Comparison of ENCODE assay signal across 8 cellular contexts in genomic region chr2:9950521-9951271, GRCh38. TPM values are rescaled to one million over a fixed set of nuclear protein-coding genes. Genes with fewer than 3 reads are reported as not detected.
A peak's percentile ranks its signal among the peaks of the same experiment; 100 is the strongest.
DNase-seq lines count a peak whose midpoint lies in the region; ATAC-seq and TF ChIP-seq lines count a peak whose summit lies in the region.

No MANE protein-coding gene starts in this region.

- peak; percentile 45 for ATAC-seq in Right ventricle myocardium superior (ENCODE audit: poor library complexity)

- TF ChIP-seq CTCF in MM.1S (IDR thresholded peaks at IDR 0.05; ENCODE audit: low read length) = peak; percentile 12; the same call in 1 of the 2 replicates

- peak overlapping the region; percentile 82 for H3K27ac Mint-ChIP-seq in activated T-helper 1 cell treated with anti-CD3 and anti-CD28 coated beads, Interleukin-12 subunit alpha, Interleukin-12 subunit beta, Interleukin-2, Interleukin-4 antibody, amounts not matched to agents 30 ng/mL and 10 ng/mL and 1 ng/mL, durations not matched to agents 14 hours and 24 hours and 36 hours

- H3K9me3 ChIP-seq in GM23248 (ENCODE audit: low read depth) = no peaks in the 10 kb centered on the region
- H3K9me3 ChIP-seq in MM.1S (replicated peaks; ENCODE audit: insufficient read depth, low read length) = no peaks in the 10 kb centered on the region

- H3K9me3 Mint-ChIP-seq in activated T-helper 1 cell treated with anti-CD3 and anti-CD28 coated beads, Interleukin-12 subunit alpha, Interleukin-12 subunit beta, Interleukin-2, Interleukin-4 antibody, amounts not matched to agents 30 ng/mL and 10 ng/mL and 1 ng/mL, durations not matched to agents 14 hours and 24 hours and 36 hours = no peaks in the 10 kb centered on the region

- no peaks in the 10 kb centered on the region for H3K36me3 ChIP-seq in GM23248 (ENCODE audit: low read depth)
- H3K36me3 ChIP-seq in MM.1S (replicated peaks; ENCODE audit: insufficient read depth, low read length) = no peaks in the 10 kb centered on the region
- no peaks in the 10 kb centered on the region for H3K36me3 ChIP-seq in rectal smooth muscle tissue (ENCODE audit: control insufficient read depth, insufficient read depth, low read length)

- H3K4me2 ChIP-seq in GM23248 (ENCODE audit: unreplicated experiment) = peak overlapping the region; percentile 65
- H3K4me2 ChIP-seq in MM.1S (ENCODE audit: low read depth, low read length) = peak overlapping the region; percentile 70; the same call in 1 of the 2 replicates

- H3K27me3 ChIP-seq in GM23248 (replicated peaks; ENCODE audit: insufficient read depth) (no peaks in the 10 kb centered on the region), MM.1S (replicated peaks; ENCODE audit: insufficient read depth, low read length) (no peaks in the 10 kb centered on the region), rectal smooth muscle tissue (ENCODE audit: control insufficient read depth, insufficient read depth, low read length) (peaks cover 3% of the 10 kb centered on the region)

- in situ Hi-C loops in GM23248 (cut with MboI) = no loop called here

- H3K4me1 ChIP-seq in GM23248 (ENCODE audit: insufficient read depth) = no peaks in the 10 kb centered on the region
- H3K4me1 ChIP-seq in MM.1S (ENCODE audit: low read length) = no peaks in the 10 kb centered on the region
- no peaks in the 10 kb centered on the region for H3K4me1 ChIP-seq in rectal smooth muscle tissue (ENCODE audit: control insufficient read depth, insufficient read depth, low read length)

- 17 to 25% methylated on average over 32 to 63 of the region's 76 CpGs for WGBS in GM23248 (ENCODE audit: low coverage in 1 of 2, low lambda C conversion rate in 2 of 2, missing lambda C conversion rate in 2 of 2), 2 experiments

- H3K9ac ChIP-seq in GM23248 (peak overlapping the region; percentile 64), MM.1S (ENCODE audit: low read length) (peak overlapping the region; percentile 20; the same call in 1 of the 2 replicates), rectal smooth muscle tissue (ENCODE audit: low read length) (no peak overlapping the region)

- H2AFZ ChIP-seq in GM23248 (peak overlapping the region; percentile 81), MM.1S (ENCODE audit: low read length) (peak overlapping the region; percentile 64; the same call in 1 of the 2 replicates)

- intact Hi-C loops in activated T-helper 1 cell treated with anti-CD3 and anti-CD28 coated beads, Interleukin-12 subunit alpha, Interleukin-12 subunit beta, Interleukin-2, Interleukin-4 antibody, amounts not matched to agents 30 ng/mL and 10 ng/mL and 1 ng/mL, durations not matched to agents 14 hours and 24 hours and 36 hours (cut with micrococcal nuclease) = loop anchor here (1.0 to 10.0 kb wide), 8 partner anchors 26 to 527 kb away; partner anchors contain the start of genes CPSF3, ITGB1BP1 and TAF1B
- intact Hi-C loops in Right ventricle myocardium superior (cut with DNase I) = no loop called here

- H3K9me2 ChIP-seq in GM23248 (ENCODE audit: insufficient read depth) (no peaks in the 10 kb centered on the region), MM.1S (replicated peaks; ENCODE audit: insufficient read depth, low read length) (no peaks in the 10 kb centered on the region)

- no peaks in the 10 kb centered on the region for H3K36me3 Mint-ChIP-seq in activated T-helper 1 cell treated with anti-CD3 and anti-CD28 coated beads, Interleukin-12 subunit alpha, Interleukin-12 subunit beta, Interleukin-2, Interleukin-4 antibody, amounts not matched to agents 30 ng/mL and 10 ng/mL and 1 ng/mL, durations not matched to agents 14 hours and 24 hours and 36 hours (ENCODE audit: low read depth)

- no peaks in the 10 kb centered on the region for H4K20me1 ChIP-seq in GM23248 (ENCODE audit: insufficient read depth)
- H4K20me1 ChIP-seq in MM.1S (ENCODE audit: insufficient read depth, low read length) = no peaks in the 10 kb centered on the region

- no peaks in the 10 kb centered on the region for H3F3A ChIP-seq in GM23248 (ENCODE audit: insufficient read depth)
- H3F3A ChIP-seq in MM.1S (ENCODE audit: insufficient read depth, low read length) = no peaks in the 10 kb centered on the region

- DNase-seq in NCI-H510A (lab: John Stamatoyannopoulos, UW) (peak; percentile 40), NCI-H510A treated with DMSO at 0.1 percent for 48 hours (lab: John Stamatoyannopoulos, UW) (no peak), GM23248 (peak; percentile 62), MM.1S (peak; percentile 43), Right ventricle myocardium superior (peak; percentile 67), dedifferentiated amniotic fluid mesenchymal stem cell (ENCODE audit: extremely low spot score) (no peak)
- DNase-seq in activated T-helper 1 cell treated with anti-CD3 and anti-CD28 coated beads, Interleukin-12 subunit alpha, Interleukin-12 subunit beta, Interleukin-2, Interleukin-4 antibody, amounts not matched to agents 30 ng/mL and 10 ng/mL and 1 ng/mL, durations not matched to agents 14 hours and 24 hours and 36 hours (ENCODE audit: low spot score) = no peak

- H3K4me3 ChIP-seq in GM23248 = peak overlapping the region; percentile 78
- H3K4me3 ChIP-seq in MM.1S (ENCODE audit: low read length) = peak overlapping the region; percentile 59
- H3K4me3 ChIP-seq in rectal smooth muscle tissue (ENCODE audit: low read length) = peak overlapping the region; percentile 70

- H3K79me2 ChIP-seq in GM23248 (ENCODE audit: insufficient read depth) = no peaks in the 10 kb centered on the region
- no peaks in the 10 kb centered on the region for H3K79me2 ChIP-seq in MM.1S (ENCODE audit: low read length)

- H3K27ac ChIP-seq in GM23248 = no peak overlapping the region
- no peak overlapping the region for H3K27ac ChIP-seq in MM.1S (ENCODE audit: low read length)
- H3K27ac ChIP-seq in rectal smooth muscle tissue (ENCODE audit: low read depth, low read length) = no peak overlapping the region

- H3K4me1 Mint-ChIP-seq in activated T-helper 1 cell treated with anti-CD3 and anti-CD28 coated beads, Interleukin-12 subunit alpha, Interleukin-12 subunit beta, Interleukin-2, Interleukin-4 antibody, amounts not matched to agents 30 ng/mL and 10 ng/mL and 1 ng/mL, durations not matched to agents 14 hours and 24 hours and 36 hours (ENCODE audit: low read depth) = peaks cover 24% of the 10 kb centered on the region

- H3K4me3 Mint-ChIP-seq in activated T-helper 1 cell treated with anti-CD3 and anti-CD28 coated beads, Interleukin-12 subunit alpha, Interleukin-12 subunit beta, Interleukin-2, Interleukin-4 antibody, amounts not matched to agents 30 ng/mL and 10 ng/mL and 1 ng/mL, durations not matched to agents 14 hours and 24 hours and 36 hours = peak overlapping the region; percentile 85

- H3K27me3 Mint-ChIP-seq in activated T-helper 1 cell treated with anti-CD3 and anti-CD28 coated beads, Interleukin-12 subunit alpha, Interleukin-12 subunit beta, Interleukin-2, Interleukin-4 antibody, amounts not matched to agents 30 ng/mL and 10 ng/mL and 1 ng/mL, durations not matched to agents 14 hours and 24 hours and 36 hours (ENCODE audit: insufficient read depth) = peaks cover 58% of the 10 kb centered on the region

RNA-seq across cellular contexts. Expression of gene GRHL1, which starts 0.8 kb away (rescaled TPM):
- 0.32 and 0.38 TPM in 2 replicates for total RNA-seq in GM23248 (2014; rRNA removed; shearing (Covaris generic))
- 0.45 and 0.61 TPM in 2 replicates for polyA plus RNA-seq in GM23248 (2016; fragmentation: Nextera tagmentation; extraction: Ambion mirVana)
- total RNA-seq in activated T-helper 1 cell treated with anti-CD3 and anti-CD28 coated beads, Interleukin-12 subunit alpha, Interleukin-12 subunit beta, Interleukin-2, Interleukin-4 antibody, amounts not matched to agents 30 ng/mL and 10 ng/mL and 1 ng/mL, durations not matched to agents 14 hours and 24 hours and 36 hours = 1.4 and 1.5 TPM in 2 replicates
- 1.0 TPM for total RNA-seq in Right ventricle myocardium superior

Comparison
In these comparisons a context has a peak if more than half of its experiments do, and no peak if none do; other contexts are left out.
1. DNase-seq: peak in NCI-H510A (single experiment), GM23248 (single experiment), MM.1S (single experiment) and Right ventricle myocardium superior (single experiment); none in NCI-H510A treated with DMSO at 0.1 percent for 48 hours (single experiment), activated T-helper 1 cell treated with anti-CD3 and anti-CD28 coated beads, Interleukin-12 subunit alpha, Interleukin-12 subunit beta, Interleukin-2, Interleukin-4 antibody, amounts not matched to agents 30 ng/mL and 10 ng/mL and 1 ng/mL, durations not matched to agents 14 hours and 24 hours and 36 hours (single experiment) and dedifferentiated amniotic fluid mesenchymal stem cell (single experiment).
2. Peak in every context shown above with its lines, with median percentiles within 50 percentile points of each other: H3K4me3 ChIP-seq.